In genomic region chr3:12957824-12958792, GRCh38 we compare ENCODE assay signal across 12 cellular contexts.
DNase-seq lines count a peak whose midpoint lies in the region; ATAC-seq lines count a peak whose summit lies in the region.
"Had no signal": no experiment of that assay in that cellular context is flagged by ENCODE, and none has a peak within 500 bp of the region (broad histone marks: within the 10 kb centered on the region; RNA-seq: fewer than 3 reads in every experiment).

No MANE protein-coding gene starts in this region.

- no peaks in the 10 kb centered on the region for H3K9me3 ChIP-seq in subcutaneous abdominal adipose tissue (ENCODE audit: control insufficient read depth in 5 of 5, low read length in 5 of 5)

- H3K27ac Mint-ChIP-seq in activated CD4-positive, alpha-beta T cell treated with anti-CD3 and anti-CD28 coated beads for 36 hours: peak overlapping the region; percentile 12
- no peak overlapping the region for H3K27ac Mint-ChIP-seq in activated CD4-positive, alpha-beta T cell treated with anti-CD3 and anti-CD28 coated beads, Interleukin-2, amount 10 ng/mL, durations not matched to agents 7 days and 5 days
- H3K27ac Mint-ChIP-seq in memory B cell: peak overlapping the region; percentile 79
- H3K27ac Mint-ChIP-seq: mesothelial cell of epicardium had no signal

- H3K27me3 Mint-ChIP-seq in activated CD4-positive, alpha-beta T cell treated with anti-CD3 and anti-CD28 coated beads for 36 hours: no peaks in the 10 kb centered on the region
- H3K27me3 Mint-ChIP-seq in activated CD4-positive, alpha-beta T cell treated with anti-CD3 and anti-CD28 coated beads, Interleukin-2, amount 10 ng/mL, durations not matched to agents 7 days and 5 days: no peaks in the 10 kb centered on the region
- H3K27me3 Mint-ChIP-seq in memory B cell: no peaks in the 10 kb centered on the region

- H3K4me3 Mint-ChIP-seq in activated CD4-positive, alpha-beta T cell treated with anti-CD3 and anti-CD28 coated beads for 36 hours: no peak overlapping the region
- no peak overlapping the region for H3K4me3 Mint-ChIP-seq in activated CD4-positive, alpha-beta T cell treated with anti-CD3 and anti-CD28 coated beads, Interleukin-2, amount 10 ng/mL, durations not matched to agents 7 days and 5 days
- H3K4me3 Mint-ChIP-seq in memory B cell: peak overlapping the region; percentile 61
- H3K4me3 Mint-ChIP-seq: mesothelial cell of epicardium had no signal

- H3K27me3 ChIP-seq in subcutaneous abdominal adipose tissue (ENCODE audit: control insufficient read depth in 5 of 5, insufficient read depth in 4 of 5, low read length in 5 of 5): no peaks in the 10 kb centered on the region

- H3K4me3 ChIP-seq in subcutaneous abdominal adipose tissue (ENCODE audit: low read depth in 1 of 5, low read length in 5 of 5): no peak overlapping the region

- POLR2A ChIA-PET in activated CD4-positive, alpha-beta T cell treated with anti-CD3 and anti-CD28 coated beads for 36 hours (lab: Charles Lee): interaction anchor here (0.7 kb wide), 1 partner anchor 8 kb away, joined by 3 read pairs; no protein-coding TSS in a partner anchor
- POLR2A ChIA-PET in activated CD4-positive, alpha-beta T cell treated with anti-CD3 and anti-CD28 coated beads, Interleukin-2, amount 10 ng/mL, durations not matched to agents 7 days and 5 days (lab: Charles Lee): no interaction called here

- H3K4me1 ChIP-seq in subcutaneous abdominal adipose tissue (ENCODE audit: control insufficient read depth in 5 of 5, insufficient read depth in 5 of 5, low read length in 5 of 5): peaks cover 32 to 94% (median 81%) of the 10 kb centered on the region in 5 donors

- H3K9me3 Mint-ChIP-seq in activated CD4-positive, alpha-beta T cell treated with anti-CD3 and anti-CD28 coated beads for 36 hours (ENCODE audit: low read depth): no peaks in the 10 kb centered on the region
- no peaks in the 10 kb centered on the region for H3K9me3 Mint-ChIP-seq in activated CD4-positive, alpha-beta T cell treated with anti-CD3 and anti-CD28 coated beads, Interleukin-2, amount 10 ng/mL, durations not matched to agents 7 days and 5 days
- H3K9me3 Mint-ChIP-seq in memory B cell: no peaks in the 10 kb centered on the region
- H3K9me3 Mint-ChIP-seq: mesothelial cell of epicardium had no signal

- H3K36me3 Mint-ChIP-seq in activated CD4-positive, alpha-beta T cell treated with anti-CD3 and anti-CD28 coated beads for 36 hours (ENCODE audit: low read depth): peaks cover 16% of the 10 kb centered on the region
- peaks cover 19% of the 10 kb centered on the region for H3K36me3 Mint-ChIP-seq in activated CD4-positive, alpha-beta T cell treated with anti-CD3 and anti-CD28 coated beads, Interleukin-2, amount 10 ng/mL, durations not matched to agents 7 days and 5 days (ENCODE audit: low read depth)
- H3K36me3 Mint-ChIP-seq in memory B cell: peaks cover 7% of the 10 kb centered on the region
- H3K36me3 Mint-ChIP-seq: mesothelial cell of epicardium had no signal

- CTCF ChIA-PET in activated CD4-positive, alpha-beta T cell treated with anti-CD3 and anti-CD28 coated beads for 36 hours (lab: Charles Lee): interaction anchor here (0.6 to 0.8 kb wide), 2 partner anchors 26 to 30 kb away, joined by 3 to 5 read pairs; no protein-coding TSS in a partner anchor
- CTCF ChIA-PET in activated CD4-positive, alpha-beta T cell treated with anti-CD3 and anti-CD28 coated beads, Interleukin-2, amount 10 ng/mL, durations not matched to agents 7 days and 5 days (lab: Charles Lee): no interaction called here

- intact Hi-C loops in activated CD4-positive, alpha-beta T cell treated with anti-CD3 and anti-CD28 coated beads for 36 hours (cut with DNase I, micrococcal nuclease): no loop called here

- H3K27ac ChIP-seq in caudate nucleus (ENCODE audit: low read depth, low read length) (peak overlapping the region; percentile 22), subcutaneous abdominal adipose tissue (ENCODE audit: low read depth, low read length) (peak overlapping the region; percentile 8)
- H3K27ac ChIP-seq: 22Rv1 had no signal

- ATAC-seq in activated CD4-positive, alpha-beta T cell treated with anti-CD3 and anti-CD28 coated beads for 36 hours: no peak
- ATAC-seq in memory B cell (ENCODE audit: low read depth): no peak
- ATAC-seq in GM21717 (IDR thresholded peaks at IDR 0.05; ENCODE audit: unreplicated experiment): no peak

- H3K9ac ChIP-seq in subcutaneous abdominal adipose tissue (ENCODE audit: low read length in 5 of 5): peak overlapping the region in 1 of 5 donors; percentile 26

- no peak for DNase-seq in activated CD4-positive, alpha-beta T cell treated with anti-CD3 and anti-CD28 coated beads for 36 hours
- DNase-seq in activated CD4-positive, alpha-beta T cell treated with anti-CD3 and anti-CD28 coated beads, Interleukin-2, amount 10 ng/mL, durations not matched to agents 7 days and 5 days: no peak
- no peak for DNase-seq in caudate nucleus (lab: John Stamatoyannopoulos, UW)
- no peak for DNase-seq in memory B cell (ENCODE audit: low spot score in 2 of 2)
- no peak for DNase-seq in UCSD-AML1 (lab: John Stamatoyannopoulos, UW; ENCODE audit: unreplicated experiment)
- no peak for DNase-seq in iPS-NIHi7 (ENCODE audit: extremely low spot score)
- DNase-seq: NCI-H2171 treated with DMSO at 0.1 percent for 48 hours; stimulated activated CD4-positive, alpha-beta T cell treated with anti-CD3 and anti-CD28 coated beads, Interleukin-1b, Interleukin-23, amount 100 ng/mL, for 48 hours had no signal

- H3K4me1 Mint-ChIP-seq in activated CD4-positive, alpha-beta T cell treated with anti-CD3 and anti-CD28 coated beads for 36 hours: peaks cover 80% of the 10 kb centered on the region
- H3K4me1 Mint-ChIP-seq in activated CD4-positive, alpha-beta T cell treated with anti-CD3 and anti-CD28 coated beads, Interleukin-2, amount 10 ng/mL, durations not matched to agents 7 days and 5 days: peaks cover 61% of the 10 kb centered on the region
- peaks cover 74% of the 10 kb centered on the region for H3K4me1 Mint-ChIP-seq in memory B cell

- peaks cover 0 to 12% (median under 1%) of the 10 kb centered on the region in 5 donors for H3K36me3 ChIP-seq in subcutaneous abdominal adipose tissue (ENCODE audit: control insufficient read depth in 5 of 5, insufficient read depth in 5 of 5, low read length in 5 of 5)
